Comparison of ENCODE assay signal across 27 cellular contexts in the genomic region with DNA sequence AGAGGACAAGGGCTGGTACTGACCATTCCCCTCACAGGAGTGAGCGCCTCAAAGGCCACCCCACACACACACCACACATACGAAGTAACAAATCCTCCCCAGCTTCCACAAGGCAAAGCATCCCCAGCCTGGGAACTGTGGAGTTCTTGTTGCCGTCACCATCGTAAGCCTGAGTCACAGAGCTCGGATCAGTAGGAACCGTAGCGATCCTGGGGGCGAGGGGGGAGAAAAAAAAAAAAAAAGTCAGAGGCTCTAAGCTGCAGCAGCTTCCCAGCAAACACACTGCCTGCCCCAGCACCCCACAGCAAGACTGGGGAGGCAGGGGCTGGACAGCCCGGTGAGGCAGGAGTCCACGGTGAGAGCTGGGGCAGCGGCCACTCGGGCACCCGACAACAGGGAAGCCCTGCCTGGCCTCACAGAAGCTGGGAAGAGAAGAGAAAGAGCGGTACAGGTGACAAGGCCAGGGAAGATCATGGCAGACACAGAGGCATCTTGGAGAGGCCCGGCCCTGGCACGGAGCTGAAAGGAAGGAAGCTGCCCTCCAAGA.
"Had no signal": no experiment of that assay in that cellular context is flagged by ENCODE, and none has a peak within 500 bp of the region (broad histone marks: within the 10 kb centered on the region; RNA-seq: fewer than 3 reads in every experiment).

No MANE protein-coding gene starts in this region.

- H3K27ac Mint-ChIP-seq: activated CD8-positive, alpha-beta memory T cell treated with anti-CD3 and anti-CD28 coated beads, Interleukin-2, amount 10 ng/mL, durations not matched to agents 7 days and 5 days; activated CD8-positive, alpha-beta T cell treated with anti-CD3 and anti-CD28 coated beads, Interleukin-2, amount 10 ng/mL, durations not matched to agents 7 days and 5 days; activated naive CD4-positive, alpha-beta T cell treated with anti-CD3 and anti-CD28 coated beads for 36 hours; activated naive CD8-positive, alpha-beta T cell treated with anti-CD3 and anti-CD28 coated beads for 36 hours; activated T-helper 17 cell treated with anti-CD3 and anti-CD28 coated beads, Interleukin-2, amount 50 U/mL, for 72 hours had no signal

- H3K27me3 Mint-ChIP-seq: activated CD8-positive, alpha-beta memory T cell treated with anti-CD3 and anti-CD28 coated beads, Interleukin-2, amount 10 ng/mL, durations not matched to agents 7 days and 5 days; activated naive CD8-positive, alpha-beta T cell treated with anti-CD3 and anti-CD28 coated beads for 36 hours; activated T-helper 17 cell treated with anti-CD3 and anti-CD28 coated beads, Interleukin-2, amount 50 U/mL, for 72 hours had no signal

- H3K4me1 ChIP-seq: SJSA1 had no signal

- H3K4me3 ChIP-seq: cardiac muscle cell, SJSA1 had no signal

- H3K9me3 Mint-ChIP-seq: activated naive CD4-positive, alpha-beta T cell treated with anti-CD3 and anti-CD28 coated beads for 36 hours; activated naive CD8-positive, alpha-beta T cell treated with anti-CD3 and anti-CD28 coated beads for 36 hours; activated T-helper 17 cell treated with anti-CD3 and anti-CD28 coated beads, Interleukin-2, amount 50 U/mL, for 72 hours had no signal

- DNase-seq: activated CD4-positive, alpha-beta T cell treated with anti-CD3 and anti-CD28 coated beads for 4 hours; activated CD8-positive, alpha-beta memory T cell treated with anti-CD3 and anti-CD28 coated beads, Interleukin-2, amount 10 ng/mL, durations not matched to agents 7 days and 5 days; activated CD8-positive, alpha-beta T cell treated with anti-CD3 and anti-CD28 coated beads, Interleukin-2, amount 10 ng/mL, durations not matched to agents 7 days and 5 days; activated gamma-delta T cell; activated naive CD4-positive, alpha-beta T cell treated with anti-CD3 and anti-CD28 coated beads for 36 hours; activated naive CD8-positive, alpha-beta T cell treated with anti-CD3 and anti-CD28 coated beads for 36 hours; activated T-cell treated with anti-CD3 and anti-CD28 coated beads, Interleukin-2, amount 50 U/mL, for 48 hours; brain microvascular endothelial cell; KG1; NCI-H1048; NCI-H146; NCI-H187 treated with DMSO at 0.1 percent for 48 hours; NCI-H2107; NCI-H345; NCI-H510A; NCI-H526 treated with DMSO at 0.1 percent for 48 hours; NCI-H82; OCI-M1; RPMI8226; SHP77; SW 1271 had no signal

- H3K4me3 Mint-ChIP-seq: activated CD8-positive, alpha-beta memory T cell treated with anti-CD3 and anti-CD28 coated beads, Interleukin-2, amount 10 ng/mL, durations not matched to agents 7 days and 5 days; activated CD8-positive, alpha-beta T cell treated with anti-CD3 and anti-CD28 coated beads, Interleukin-2, amount 10 ng/mL, durations not matched to agents 7 days and 5 days; activated naive CD4-positive, alpha-beta T cell treated with anti-CD3 and anti-CD28 coated beads for 36 hours; activated naive CD8-positive, alpha-beta T cell treated with anti-CD3 and anti-CD28 coated beads for 36 hours; activated T-helper 17 cell treated with anti-CD3 and anti-CD28 coated beads, Interleukin-2, amount 50 U/mL, for 72 hours had no signal

- ATAC-seq: activated CD4-positive, CD25-positive, alpha-beta regulatory T cell treated with anti-CD3 and anti-CD28 coated beads, Interleukin-2, amount 50 U/mL, for 24 hours; activated CD8-positive, alpha-beta memory T cell treated with anti-CD3 and anti-CD28 coated beads, Interleukin-2, amount 10 ng/mL, durations not matched to agents 7 days and 5 days; activated CD8-positive, alpha-beta T cell treated with anti-CD3 and anti-CD28 coated beads, Interleukin-2, amount 10 ng/mL, durations not matched to agents 7 days and 5 days; activated T-helper 17 cell treated with anti-CD3 and anti-CD28 coated beads, Interleukin-2, amount 50 U/mL, for 72 hours; Panc1; SK-N-SH treated with all-trans-retinoic acid at 6 μM for 48 hours had no signal

- H3K4me1 Mint-ChIP-seq: activated CD8-positive, alpha-beta memory T cell treated with anti-CD3 and anti-CD28 coated beads, Interleukin-2, amount 10 ng/mL, durations not matched to agents 7 days and 5 days; activated naive CD8-positive, alpha-beta T cell treated with anti-CD3 and anti-CD28 coated beads for 36 hours; activated T-helper 17 cell treated with anti-CD3 and anti-CD28 coated beads, Interleukin-2, amount 50 U/mL, for 72 hours had no signal

- H3K27ac ChIP-seq: brain microvascular endothelial cell, cardiac muscle cell, SJSA1 had no signal

- H3K36me3 Mint-ChIP-seq: activated naive CD8-positive, alpha-beta T cell treated with anti-CD3 and anti-CD28 coated beads for 36 hours had no signal

- H3K27me3 ChIP-seq: brain microvascular endothelial cell, cardiac muscle cell, SJSA1 had no signal

- H3K9me3 ChIP-seq: SJSA1 had no signal
